ENCODE assay signal across 7 cellular contexts in genomic region chr14:66507181-66507721, GRCh38. TPM values are rescaled to one million over a fixed set of nuclear protein-coding genes. Genes with fewer than 3 reads are reported as not detected.
DNase-seq lines count a peak whose midpoint lies in the region; ATAC-seq, FAIRE-seq and TF ChIP-seq lines count a peak whose summit lies in the region.

No MANE protein-coding gene starts in this region.

- ATAC-seq in GM18508 (IDR thresholded peaks at IDR 0.05; ENCODE audit: insufficient read depth, unreplicated experiment) = peak; percentile 12

- no peak for FAIRE-seq in H54 (lab: Jason Lieb, UNC)

- peaks cover 17% of the 10 kb centered on the region for H3K4me1 ChIP-seq in adipocyte (ENCODE audit: control insufficient read depth, insufficient read depth, low read length)
- peaks cover 6% of the 10 kb centered on the region; the same call in 1 of the 2 replicates for H3K4me1 ChIP-seq in iPS-20b (ENCODE audit: insufficient read depth, low read length)
- H3K4me1 ChIP-seq in stomach = peaks cover 11 to 35% (median 24%) of the 10 kb centered on the region in 4 donors

- H3K36me3 ChIP-seq in adipocyte (ENCODE audit: control insufficient read depth, insufficient read depth, low read length, severe bottlenecking) (no peaks in the 10 kb centered on the region), iPS-20b (ENCODE audit: insufficient read depth, low read depth, low read length) (no peaks in the 10 kb centered on the region), stomach (no peaks in the 10 kb centered on the region)

- no peak overlapping the region for H3K27ac ChIP-seq in iPS-20b (ENCODE audit: low read length)
- peak overlapping the region; percentile 89 to 98 (median 92) for H3K27ac ChIP-seq in stomach

- no peaks in the 10 kb centered on the region for H3K9me3 ChIP-seq in adipocyte (ENCODE audit: control insufficient read depth, low read length)
- H3K9me3 ChIP-seq in iPS-20b (ENCODE audit: insufficient read depth, low read depth, low read length) = no peaks in the 10 kb centered on the region
- no peaks in the 10 kb centered on the region for H3K9me3 ChIP-seq in stomach

- no peak for TF ChIP-seq POLR2A in stomach (IDR thresholded peaks at IDR 0.05)
- TF ChIP-seq POLR2A in H54 (IDR thresholded peaks at IDR 0.05; ENCODE audit: low read depth, low read length) = no peak

- DNase-seq in H4 (ENCODE audit: low spot score) (peak; percentile 14), NCI-H1105 (lab: John Stamatoyannopoulos, UW) (peak; percentile 56), adipocyte (ENCODE audit: low read depth) (no peak), stomach (no peak), H54 (ENCODE audit: insufficient read length, low spot score) (no peak)

- H3K27me3 ChIP-seq in adipocyte (replicated peaks; ENCODE audit: control insufficient read depth, insufficient read depth, low read length) = no peaks in the 10 kb centered on the region
- H3K27me3 ChIP-seq in iPS-20b (ENCODE audit: insufficient read depth, low read length) = peaks cover 25% of the 10 kb centered on the region
- H3K27me3 ChIP-seq in stomach = no peaks in the 10 kb centered on the region

- H3K9ac ChIP-seq in adipocyte (ENCODE audit: low read length) (peak overlapping the region; percentile 91), iPS-20b (ENCODE audit: low read depth, low read length) (peak overlapping the region; percentile 64; the same call in 1 of the 2 replicates)

- intact Hi-C loops in stomach (cut with DNase I; ENCODE audit: low total_unique reads) = no loop called here

- TF ChIP-seq EP300 in stomach (IDR thresholded peaks at IDR 0.05) = no peak

- H3K4me3 ChIP-seq in adipocyte (ENCODE audit: low read length) (peak overlapping the region; percentile 98), iPS-20b (ENCODE audit: low read length) (peak overlapping the region; percentile 98), stomach (peak overlapping the region; percentile 87 to 98 (median 94))

- 1 to 2% (median 1%) methylated on average over 17 to 23 of the region's 23 CpGs for WGBS in stomach, 5 donors

- TF ChIP-seq CTCF in stomach (IDR thresholded peaks at IDR 0.05) = no peak

RNA-seq across cellular contexts. Expression of gene GPHN, which starts 0.7 kb away (rescaled TPM):
- 11.6 and 44.6 TPM in 2 replicates for total RNA-seq in H4 (2014; rRNA removed; shearing (Covaris generic))
- 10 to 100 TPM; 23.9 to 98.7 (median 51.6) TPM for total RNA-seq in stomach
- polyA plus RNA-seq in stomach = 10 to 100 TPM; 15.7 to 23.4 (median 18.8) TPM

RNA-seq across cellular contexts. Expression of gene CCDC196, which starts 21.1 kb away (rescaled TPM):
- total RNA-seq in H4 (2014; rRNA removed; shearing (Covaris generic)) = not detected in 2 replicates
- not detected for total RNA-seq in stomach
- not detected for polyA plus RNA-seq in stomach

Comparison
In these comparisons a context has a peak if more than half of its experiments do, and no peak if none do; other contexts are left out.
1. DNase-seq: peak in H4 (single experiment) and NCI-H1105 (single experiment); none in adipocyte (single experiment), stomach (single experiment) and H54 (single experiment).
2. Peak in every context shown above with its lines, with median percentiles within 50 percentile points of each other: H3K4me3 ChIP-seq.